8 cellular contexts compared by ENCODE assay signal in the genomic region with DNA sequence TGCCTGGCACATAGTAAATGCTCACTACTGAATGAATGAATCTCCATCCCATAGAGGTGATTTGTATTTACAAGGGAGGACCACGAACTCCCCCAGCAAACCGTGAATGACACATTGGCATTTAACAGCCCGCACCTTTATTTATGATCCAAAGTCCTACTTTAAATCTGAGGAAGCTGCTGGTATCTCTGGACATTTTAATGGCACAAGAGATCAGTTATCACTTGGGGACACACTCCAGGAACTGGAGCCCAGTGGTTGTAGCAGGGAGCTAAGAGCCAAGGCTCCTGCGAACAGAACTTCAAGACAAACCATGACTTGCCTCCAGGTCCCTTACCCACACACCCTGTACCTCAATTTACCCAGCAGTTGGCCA. TPM values are rescaled to one million over a fixed set of nuclear protein-coding genes. Genes with fewer than 3 reads are reported as not detected.
DNase-seq lines count a peak whose midpoint lies in the region; ATAC-seq and TF ChIP-seq lines count a peak whose summit lies in the region.

No MANE protein-coding gene starts in this region.

- BruUV-seq in Calu3 (replicated peaks; lab: Mats Ljungman, UMichigan) (TSS peak; percentile 67), Panc1 (replicated peaks; lab: Mats Ljungman, UMichigan) (TSS peak; percentile 61)

- no peak for DNase-seq in Calu3
- no peak for DNase-seq in Panc1 (ENCODE audit: low read depth, low spot score)
- no peak for DNase-seq in epithelial cell of esophagus (ENCODE audit: low read depth)
- no peak for DNase-seq in NAMALWA (ENCODE audit: low spot score)
- no peak for DNase-seq in COR-L47 (lab: John Stamatoyannopoulos, UW)

- no peaks in the 10 kb centered on the region for H3K9me3 Mint-ChIP-seq in Calu3 (ENCODE audit: low read depth, unreplicated experiment)

- intact Hi-C loops in Calu3 (cut with micrococcal nuclease; ENCODE audit: unreplicated experiment) (no loop called here), Panc1 (cut with micrococcal nuclease; ENCODE audit: unreplicated experiment) (no loop called here)

- no peak overlapping the region for H3K27ac Mint-ChIP-seq in Calu3 (ENCODE audit: unreplicated experiment)

- H3K79me2 ChIP-seq in parathyroid adenoma: peaks cover 2% of the 10 kb centered on the region

- H3K9ac ChIP-seq in parathyroid adenoma: no peak overlapping the region

- TF ChIP-seq CTCF in Calu3 (IDR thresholded peaks at IDR 0.05; ENCODE audit: unreplicated experiment): no peak
- no peak for TF ChIP-seq CTCF in Panc1 (IDR thresholded peaks at IDR 0.05)
- no peak for TF ChIP-seq CTCF in epithelial cell of esophagus (IDR thresholded peaks at IDR 0.05; ENCODE audit: insufficient read depth, low read depth, low read length, missing control alignments)
- TF ChIP-seq CTCF in parathyroid adenoma (IDR thresholded peaks at IDR 0.05): no peak

- no peaks in the 10 kb centered on the region for H3K27me3 Mint-ChIP-seq in Calu3 (ENCODE audit: unreplicated experiment)

- H3K9me3 ChIP-seq in Panc1 (ENCODE audit: control insufficient read depth, insufficient read depth, low read depth, low read length) (no peaks in the 10 kb centered on the region), parathyroid adenoma (ENCODE audit: control insufficient read depth, low read length) (no peaks in the 10 kb centered on the region)

- in situ Hi-C loops in Panc1 (cut with HindIII; ENCODE audit: low pct_unique_long_range_greater_than_20kb, low sequenced_read_pairs): no loop called here

- POLR2A ChIA-PET in Panc1 (lab: Charles Lee): no interaction called here

- H3K27ac ChIP-seq in Panc1 (ENCODE audit: low read length) (peak overlapping the region; percentile 60), parathyroid adenoma (peak overlapping the region; percentile 29)

- peaks cover 22% of the 10 kb centered on the region for H3K36me3 Mint-ChIP-seq in Calu3 (ENCODE audit: insufficient read depth, unreplicated experiment)

- no peak overlapping the region for H2AFZ ChIP-seq in parathyroid adenoma

- H3K36me3 ChIP-seq in Panc1 (ENCODE audit: control insufficient read depth, insufficient read depth, low read length) (no peaks in the 10 kb centered on the region; the same call in 1 of the 2 replicates), parathyroid adenoma (ENCODE audit: control insufficient read depth, insufficient read depth, low read length) (no peaks in the 10 kb centered on the region)

- H3K4me1 ChIP-seq in Panc1 (ENCODE audit: control insufficient read depth, insufficient read depth, low read length): peaks cover 8% of the 10 kb centered on the region
- H3K4me1 ChIP-seq in parathyroid adenoma: no peaks in the 10 kb centered on the region

- ATAC-seq in Panc1 (no peak), HG02763 (IDR thresholded peaks at IDR 0.05; ENCODE audit: unreplicated experiment) (no peak), HG03095 (IDR thresholded peaks at IDR 0.05; ENCODE audit: unreplicated experiment) (no peak)

- H3K27me3 ChIP-seq in Panc1 (ENCODE audit: control insufficient read depth, insufficient read depth, low read length): no peaks in the 10 kb centered on the region
- H3K27me3 ChIP-seq in parathyroid adenoma (ENCODE audit: control insufficient read depth, insufficient read depth, low read length): no peaks in the 10 kb centered on the region

- H3K4me3 ChIP-seq in Panc1 (ENCODE audit: low read depth in 2 of 2, low read length in 2 of 2) (peak overlapping the region; percentile 62 to 68), epithelial cell of esophagus (ENCODE audit: low read length) (peak overlapping the region; percentile 81), parathyroid adenoma (ENCODE audit: low read depth, low read length) (peak overlapping the region; percentile 80)

- H3K4me1 Mint-ChIP-seq in Calu3 (ENCODE audit: low read depth, unreplicated experiment): peaks cover 33% of the 10 kb centered on the region

- peak overlapping the region; percentile 97 for H3K4me2 ChIP-seq in parathyroid adenoma (ENCODE audit: low read length)

- CTCF ChIA-PET in Calu3 (lab: Charles Lee) (no interaction called here), Panc1 (lab: Charles Lee) (no interaction called here)

- H3K4me3 Mint-ChIP-seq in Calu3 (ENCODE audit: low read depth, unreplicated experiment): peak overlapping the region; percentile 87

RNA-seq across cellular contexts. Expression of a gene that starts 1.2 kb away (rescaled TPM):
- 11.8 and 18.1 TPM in 2 replicates for total RNA-seq in Calu3 (2022)
- 36.9 TPM for total RNA-seq in Panc1 (2021; ENCODE audit: unreplicated experiment)
- polyA plus RNA-seq in Panc1 (2012; ENCODE audit: insufficient read length): 66.7 TPM

RNA-seq across cellular contexts. Expression of a gene that starts 34.4 kb away (rescaled TPM):
- total RNA-seq in Calu3 (2022) (19.8 and 22.6 TPM in 2 replicates), Panc1 (2021; ENCODE audit: unreplicated experiment) (37.9 TPM)
- 16.9 TPM for polyA plus RNA-seq in Panc1 (2012; ENCODE audit: insufficient read length)

RNA-seq across cellular contexts. Expression of a gene that starts 34.4 kb away (rescaled TPM):
- total RNA-seq in Calu3 (2022) (5.3 and 5.7 TPM in 2 replicates), Panc1 (2021; ENCODE audit: unreplicated experiment) (7.6 TPM)
- 8.2 TPM for polyA plus RNA-seq in Panc1 (2012; ENCODE audit: insufficient read length)
